ENCODE assay signal across 24 cellular contexts in the genomic region with DNA sequence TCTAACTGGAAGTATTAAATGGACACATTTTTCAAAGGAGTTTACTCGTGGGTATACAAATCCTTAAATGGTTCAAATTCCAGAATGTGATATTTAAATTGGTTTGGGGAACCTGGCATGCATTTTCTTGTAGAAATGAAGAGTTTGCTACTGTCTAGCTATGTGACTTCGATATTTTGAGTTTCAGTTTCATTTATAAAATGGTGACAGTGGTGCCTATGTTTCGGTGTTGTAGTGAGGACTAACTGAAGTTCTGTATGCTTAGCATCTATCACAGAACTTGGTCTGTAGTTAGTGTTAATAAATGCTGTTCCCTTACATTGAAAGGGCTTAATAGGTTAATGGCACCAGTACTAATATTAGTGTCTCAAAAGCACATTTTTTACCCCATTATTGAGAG. TPM values are rescaled to one million over a fixed set of nuclear protein-coding genes. Genes with fewer than 3 reads are reported as not detected.
"Had no signal": no experiment of that assay in that cellular context is flagged by ENCODE, and none has a peak within 500 bp of the region (broad histone marks: within the 10 kb centered on the region; RNA-seq: fewer than 3 reads in every experiment).

No MANE protein-coding gene starts in this region.

- H3K27me3 ChIP-seq: ascending aorta, MG63 had no signal

- H3K4me3 Mint-ChIP-seq: activated CD4-positive, alpha-beta memory T cell treated with anti-CD3 and anti-CD28 coated beads, Interleukin-2, amount 10 ng/mL, durations not matched to agents 7 days and 5 days; activated CD4-positive, alpha-beta T cell treated with anti-CD3 and anti-CD28 coated beads, Interleukin-2, amount 10 ng/mL, durations not matched to agents 7 days and 5 days; brain; central memory CD8-positive, alpha-beta T cell had no signal

- H3K4me3 ChIP-seq: ascending aorta, MG63, SK-N-MC had no signal

- H3K4me1 ChIP-seq: ascending aorta had no signal

- H3K4me1 Mint-ChIP-seq: activated CD4-positive, alpha-beta T cell treated with anti-CD3 and anti-CD28 coated beads, Interleukin-2, amount 10 ng/mL, durations not matched to agents 7 days and 5 days; central memory CD8-positive, alpha-beta T cell had no signal

- H3K9me3 ChIP-seq: ascending aorta, MG63 had no signal

- H3K27me3 Mint-ChIP-seq: activated CD4-positive, alpha-beta T cell treated with anti-CD3 and anti-CD28 coated beads, Interleukin-2, amount 10 ng/mL, durations not matched to agents 7 days and 5 days; central memory CD8-positive, alpha-beta T cell had no signal

- H3K36me3 Mint-ChIP-seq: brain had no signal

- H3K9me3 Mint-ChIP-seq: activated CD4-positive, alpha-beta memory T cell treated with anti-CD3 and anti-CD28 coated beads, Interleukin-2, amount 10 ng/mL, durations not matched to agents 7 days and 5 days; activated CD4-positive, alpha-beta T cell treated with anti-CD3 and anti-CD28 coated beads, Interleukin-2, amount 10 ng/mL, durations not matched to agents 7 days and 5 days; central memory CD8-positive, alpha-beta T cell had no signal

- H3K27ac Mint-ChIP-seq: activated CD4-positive, alpha-beta memory T cell treated with anti-CD3 and anti-CD28 coated beads, Interleukin-2, amount 10 ng/mL, durations not matched to agents 7 days and 5 days; activated CD4-positive, alpha-beta T cell treated with anti-CD3 and anti-CD28 coated beads, Interleukin-2, amount 10 ng/mL, durations not matched to agents 7 days and 5 days; brain had no signal

- DNase-seq: activated CD4-positive, alpha-beta memory T cell treated with anti-CD3 and anti-CD28 coated beads, Interleukin-2, amount 10 ng/mL, durations not matched to agents 7 days and 5 days; activated CD4-positive, alpha-beta T cell treated with anti-CD3 and anti-CD28 coated beads, Interleukin-2, amount 10 ng/mL, durations not matched to agents 7 days and 5 days; activated CD4-positive, CD25-positive, alpha-beta regulatory T cell; activated CD8-positive, alpha-beta memory T cell treated with anti-CD3 and anti-CD28 coated beads, Interleukin-2, amount 50 U/mL, for 48 hours; activated naive CD4-positive, alpha-beta T cell treated with anti-CD3 and anti-CD28 coated beads, Interleukin-2, amount 50 U/mL, for 16 hours; activated T-cell treated with anti-CD3 and anti-CD28 coated beads, Interleukin-2, amount 50 U/mL, for 1 hour; cortex of kidney; MG63; NCI-H1105; NCI-H1436; NCI-H187; NCI-H2081; NCI-H446; NCI-H524; RPMI8226; T-helper 1 cell had no signal

- H3K36me3 ChIP-seq: ascending aorta, MG63 had no signal

- H3K27ac ChIP-seq: ascending aorta, SK-N-MC, VCaP had no signal

- ATAC-seq: Panc1, Right ventricle myocardium inferior had no signal

RNA-seq across cellular contexts. Expression of a gene that starts 29.4 kb away (rescaled TPM):
- total RNA-seq: activated CD4-positive, alpha-beta memory T cell treated with anti-CD3 and anti-CD28 coated beads, Interleukin-2, amount 10 ng/mL, durations not matched to agents 7 days and 5 days; activated CD4-positive, alpha-beta T cell treated with anti-CD3 and anti-CD28 coated beads, Interleukin-2, amount 10 ng/mL, durations not matched to agents 7 days and 5 days; ascending aorta; Right ventricle myocardium inferior; T-helper 2 cell treated with Interferon-gamma antibody and Interleukin-4, amounts not matched to agents 100 ng/mL and 5 ng/mL, for 36 hours had no signal

RNA-seq across cellular contexts. Expression of a gene that starts 29.6 kb away (rescaled TPM):
- total RNA-seq: activated CD4-positive, alpha-beta memory T cell treated with anti-CD3 and anti-CD28 coated beads, Interleukin-2, amount 10 ng/mL, durations not matched to agents 7 days and 5 days; activated CD4-positive, alpha-beta T cell treated with anti-CD3 and anti-CD28 coated beads, Interleukin-2, amount 10 ng/mL, durations not matched to agents 7 days and 5 days; ascending aorta; Right ventricle myocardium inferior; T-helper 2 cell treated with Interferon-gamma antibody and Interleukin-4, amounts not matched to agents 100 ng/mL and 5 ng/mL, for 36 hours had no signal
